Comparison of ENCODE assay signal across 8 cellular contexts in genomic region chr5:131634996-131635754, GRCh38. TPM values are rescaled to one million over a fixed set of nuclear protein-coding genes. Genes with fewer than 3 reads are reported as not detected.
A peak's percentile ranks its signal among the peaks of the same experiment; 100 is the strongest.
DNase-seq lines count a peak whose midpoint lies in the region; ATAC-seq, FAIRE-seq and TF ChIP-seq lines count a peak whose summit lies in the region.

TSS of gene RAPGEF6 (minus strand) at chr5:131635229. CDS start at chr5:131635030, 199 bp downstream.

- peak; percentile 86 for ATAC-seq in HG02981 (IDR thresholded peaks at IDR 0.05; ENCODE audit: unreplicated experiment)
- peak; percentile 99 for ATAC-seq in aorta (ENCODE audit: low FRiP score)

- H3K9me3 ChIP-seq in aorta (ENCODE audit: control insufficient read depth, low read length) = no peaks in the 10 kb centered on the region

- 0% methylated on average over 60 of the region's 60 CpGs for WGBS in aorta, 2 donors

- peaks cover 9% of the 10 kb centered on the region for H3K4me1 ChIP-seq in rectal smooth muscle tissue (ENCODE audit: control insufficient read depth, insufficient read depth, low read length)
- H3K4me1 ChIP-seq in aorta (ENCODE audit: control insufficient read depth in 1 of 2, insufficient read depth in 2 of 2, low read length in 2 of 2) = peaks cover 0 to 5% of the 10 kb centered on the region in 2 donors

- DNase-seq in GM18507 (ENCODE audit: extremely low spot score, insufficient read length, low read depth) = peak; percentile 80
- DNase-seq in NCI-H2029 treated with DMSO at 0.1 percent for 48 hours (lab: John Stamatoyannopoulos, UW) = peak; percentile 92
- DNase-seq in T-helper 9 cell = peak; percentile 91
- peak; percentile 100 for DNase-seq in astrocyte of the cerebellum (ENCODE audit: low read depth)
- peak; percentile 83 for DNase-seq in hepatic stellate cell (ENCODE audit: low spot score)
- peak; percentile 98 to 99 for DNase-seq in aorta

- peak; percentile 99 for FAIRE-seq in GM18507 (lab: Jason Lieb, UNC)

- peak within 1 kb of the TSS; percentile 97 for H3K4me3 ChIP-seq in astrocyte of the cerebellum (ENCODE audit: low read depth, low read length)
- H3K4me3 ChIP-seq in rectal smooth muscle tissue (ENCODE audit: low read length) = peak within 1 kb of the TSS; percentile 94
- H3K4me3 ChIP-seq in aorta (ENCODE audit: low read length in 2 of 2) = peak within 1 kb of the TSS; percentile 57 to 85

- no peaks in the 10 kb centered on the region for H3K36me3 ChIP-seq in rectal smooth muscle tissue (ENCODE audit: control insufficient read depth, insufficient read depth, low read length)
- no peaks in the 10 kb centered on the region for H3K36me3 ChIP-seq in aorta (ENCODE audit: control insufficient read depth in 1 of 2, insufficient read depth in 2 of 2, low read length in 1 of 2)

- H3K9ac ChIP-seq in rectal smooth muscle tissue (ENCODE audit: low read length) = peak within 1 kb of the TSS; percentile 96

- in situ Hi-C loops in astrocyte of the cerebellum (cut with HindIII; ENCODE audit: low sequenced_read_pairs) = no loop called here

- H3K27ac ChIP-seq in rectal smooth muscle tissue (ENCODE audit: low read depth, low read length) (peak within 1 kb of the TSS; percentile 98), aorta (ENCODE audit: low read depth in 1 of 2, low read length in 2 of 2) (peak within 1 kb of the TSS; percentile 97 to 98)

- H3K27me3 ChIP-seq in rectal smooth muscle tissue (ENCODE audit: control insufficient read depth, insufficient read depth, low read length) = no peaks in the 10 kb centered on the region
- no peaks in the 10 kb centered on the region for H3K27me3 ChIP-seq in aorta (ENCODE audit: control insufficient read depth in 1 of 2, insufficient read depth in 2 of 2, low read length in 1 of 2)

- intact Hi-C loops in aorta (cut with DNase I) = loop anchor here (1.0 to 5.0 kb wide), 2 partner anchors 161 to 162 kb away; partner anchors contain the start of gene FNIP1 (in 1 of the 2)

- no peak for TF ChIP-seq CTCF in astrocyte of the cerebellum (IDR thresholded peaks at IDR 0.05; ENCODE audit: low read depth, low read length, missing control alignments)

RNA-seq across cellular contexts. Expression of gene RAPGEF6, which starts in this region (rescaled TPM):
- 10 to 100 TPM; 26.1 to 26.6 TPM for total RNA-seq in aorta
- 1 to 10 TPM; 2.1 to 4.1 TPM for polyA plus RNA-seq in aorta

Comparison
In these comparisons a context has a peak if more than half of its experiments do, and no peak if none do; other contexts are left out.
1. Peak in every context shown above with its lines: DNase-seq, ATAC-seq, H3K4me3 ChIP-seq and H3K27ac ChIP-seq.